In genomic region chr20:22245139-22245538, GRCh38 we compare ENCODE assay signal across 7 cellular contexts.
"Had no signal": no experiment of that assay in that cellular context is flagged by ENCODE, and none has a peak within 500 bp of the region (broad histone marks: within the 10 kb centered on the region; RNA-seq: fewer than 3 reads in every experiment).

No MANE protein-coding gene starts in this region.

- H3K4me3 ChIP-seq: K562 had no signal

- H3K27ac ChIP-seq: HL-60 had no signal

- H3K27ac Mint-ChIP-seq: H9 had no signal

- H3K9me3 Mint-ChIP-seq: H9 had no signal

- H3K4me1 Mint-ChIP-seq: H9 had no signal

- DNase-seq: GOT3, H9, HCEC 1CT, IMR-90, KG1 had no signal

- H3K4me3 Mint-ChIP-seq: H9 had no signal

- ATAC-seq: K562 had no signal
